ENCODE assay signal across 13 cellular contexts in genomic region chr4:66572949-66573348, GRCh38.
A peak's percentile ranks its signal among the peaks of the same experiment; 100 is the strongest.
DNase-seq lines count a peak whose midpoint lies in the region; ATAC-seq and TF ChIP-seq lines count a peak whose summit lies in the region.
"Had no signal": no experiment of that assay in that cellular context is flagged by ENCODE, and none has a peak within 500 bp of the region (broad histone marks: within the 10 kb centered on the region; RNA-seq: fewer than 3 reads in every experiment).

No MANE protein-coding gene starts in this region.

- no peak overlapping the region for H3K4me3 Mint-ChIP-seq in osteocyte (ENCODE audit: unreplicated experiment)
- H3K4me3 Mint-ChIP-seq: activated T-helper 17 cell treated with anti-CD3 and anti-CD28 coated beads, Interleukin-2, amount 50 U/mL, for 72 hours; CD8-positive, alpha-beta T cell; immature natural killer cell had no signal

- intact Hi-C loops in left ventricle myocardium superior (cut with micrococcal nuclease), result no loop called here

- H3K27me3 Mint-ChIP-seq in osteocyte (ENCODE audit: unreplicated experiment), result no peaks in the 10 kb centered on the region
- H3K27me3 Mint-ChIP-seq: activated T-helper 17 cell treated with anti-CD3 and anti-CD28 coated beads, Interleukin-2, amount 50 U/mL, for 72 hours had no signal

- DNase-seq in EL, result peak; percentile 50
- DNase-seq in NCI-H446 (lab: John Stamatoyannopoulos, UW), result peak; percentile 39 to 49
- DNase-seq in dedifferentiated amniotic fluid mesenchymal stem cell (ENCODE audit: extremely low spot score), result peak; percentile 86
- DNase-seq in osteocyte (ENCODE audit: extremely low spot score, unreplicated experiment), result no peak
- DNase-seq in activated T-cell treated with anti-CD3 and anti-CD28 coated beads, Interleukin-2, amount 50 U/mL, for 1 hour, result no peak
- DNase-seq in left ventricle myocardium superior, result no peak
- no peak for DNase-seq in NCI-H1417 treated with DMSO at 0.1 percent for 48 hours (lab: John Stamatoyannopoulos, UW)
- DNase-seq: activated CD4-positive, alpha-beta T cell treated with anti-CD3 and anti-CD28 coated beads, Interleukin-2, amount 50 U/mL, for 1 hour; CD8-positive, alpha-beta T cell; immature natural killer cell; OCI-M1 had no signal

- no peak for TF ChIP-seq CTCF in osteocyte (IDR thresholded peaks at IDR 0.05)

- H3K27ac Mint-ChIP-seq in osteocyte (ENCODE audit: unreplicated experiment), result peak overlapping the region; percentile 82
- H3K27ac Mint-ChIP-seq: activated T-helper 17 cell treated with anti-CD3 and anti-CD28 coated beads, Interleukin-2, amount 50 U/mL, for 72 hours; CD8-positive, alpha-beta T cell; immature natural killer cell had no signal

- H3K36me3 Mint-ChIP-seq in osteocyte (ENCODE audit: unreplicated experiment), result peaks cover 7% of the 10 kb centered on the region
- H3K36me3 Mint-ChIP-seq: CD8-positive, alpha-beta T cell; immature natural killer cell had no signal

- H3K9me3 Mint-ChIP-seq in osteocyte (ENCODE audit: unreplicated experiment), result peaks cover 5% of the 10 kb centered on the region
- H3K9me3 Mint-ChIP-seq: activated T-helper 17 cell treated with anti-CD3 and anti-CD28 coated beads, Interleukin-2, amount 50 U/mL, for 72 hours had no signal

- peaks cover 67% of the 10 kb centered on the region for H3K4me1 Mint-ChIP-seq in osteocyte (ENCODE audit: unreplicated experiment)
- H3K4me1 Mint-ChIP-seq: activated T-helper 17 cell treated with anti-CD3 and anti-CD28 coated beads, Interleukin-2, amount 50 U/mL, for 72 hours; immature natural killer cell had no signal

- ATAC-seq in left ventricle myocardium superior, result no peak
- ATAC-seq: activated T-helper 17 cell treated with anti-CD3 and anti-CD28 coated beads, Interleukin-2, amount 50 U/mL, for 72 hours; CD8-positive, alpha-beta T cell; esophagus mucosa had no signal

Comparison
In these comparisons a context has a peak if more than half of its experiments do, and no peak if none do; other contexts are left out.
1. DNase-seq: peak in EL (single experiment), NCI-H446 (2 of 2) and dedifferentiated amniotic fluid mesenchymal stem cell (single experiment); none in osteocyte (single experiment), activated T-cell treated with anti-CD3 and anti-CD28 coated beads, Interleukin-2, amount 50 U/mL, for 1 hour (single experiment), left ventricle myocardium superior (single experiment) and NCI-H1417 treated with DMSO at 0.1 percent for 48 hours (single experiment).